ENCODE assay signal across 8 cellular contexts in the genomic region with DNA sequence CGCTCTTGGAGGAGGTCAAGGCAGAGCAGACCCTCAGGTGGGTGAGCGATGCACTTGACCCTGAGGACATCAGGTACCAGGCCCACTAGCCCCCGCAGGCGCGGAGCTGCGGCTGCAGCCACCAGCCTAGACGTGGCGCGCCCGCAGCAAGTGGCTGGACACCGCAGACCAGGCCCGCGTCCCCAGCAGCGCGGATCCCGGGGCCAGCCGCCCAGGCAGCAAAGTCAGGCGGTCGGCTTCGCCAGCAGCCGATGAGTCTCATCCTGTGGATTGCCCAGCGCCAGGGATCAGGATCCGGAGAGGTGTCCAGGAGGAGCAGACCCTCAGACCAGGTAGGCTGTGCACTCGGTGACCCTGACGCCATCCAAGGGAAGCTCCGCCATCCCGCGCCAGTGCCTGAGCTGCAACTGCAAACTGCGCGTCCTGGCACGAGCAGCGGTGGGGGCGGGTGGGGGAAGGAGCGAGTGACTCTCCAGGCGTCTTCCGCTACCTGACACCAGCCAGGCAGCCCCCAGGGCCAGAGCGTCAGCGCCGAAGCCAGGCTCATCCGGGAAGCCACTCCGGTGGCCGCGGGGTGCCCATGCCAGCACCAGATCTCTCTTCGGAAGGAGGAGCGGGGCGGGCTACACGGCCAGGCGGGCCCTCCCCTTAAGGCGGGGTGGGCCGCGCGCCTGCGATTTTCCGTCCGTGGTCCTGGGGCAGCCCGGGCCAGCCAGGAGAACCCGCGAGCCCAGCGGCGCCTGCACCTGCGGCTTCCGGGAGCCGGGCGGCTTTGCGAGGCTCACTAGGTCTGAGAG.
DNase-seq lines count a peak whose midpoint lies in the region; ATAC-seq, FAIRE-seq and TF ChIP-seq lines count a peak whose summit lies in the region.
"Not testable (repeated sequence)": the region's sequence is repeated elsewhere in the genome, so short reads cannot be mapped to it uniquely, and the experiment has no call there.

No MANE protein-coding gene starts in this region.

- ATAC-seq in A549: peak; percentile 72 to 81
- ATAC-seq in GM19463 (IDR thresholded peaks at IDR 0.05; ENCODE audit: unreplicated experiment): peak; percentile 58
- peak; percentile 56; the same call in 1 of the 2 replicates for ATAC-seq in IMR-90 (ENCODE audit: low read depth)
- ATAC-seq in activated CD8-positive, alpha-beta T cell treated with anti-CD3 and anti-CD28 coated beads, Interleukin-2, amount 10 ng/mL, durations not matched to agents 7 days and 5 days: peak; percentile 99
- peak in 3 of 4 donors; percentile 50 to 79 (median 50) for ATAC-seq in heart left ventricle
- ATAC-seq in mucosa of descending colon: peak; percentile 35

- dilution Hi-C loops in IMR-90 (cut with HindIII; ENCODE audit: low sequenced_read_pairs, unreplicated experiment): not testable (repeated sequence)

- not testable (repeated sequence) for H3K23ac ChIP-seq in IMR-90 (ENCODE audit: low read depth, low read length)

- not testable (repeated sequence) for H3K14ac ChIP-seq in IMR-90 (replicated peaks; ENCODE audit: low read depth, low read length)

- H3K18ac ChIP-seq in IMR-90 (ENCODE audit: low read depth, low read length): not testable (repeated sequence)

- not testable (repeated sequence) for H2BK5ac ChIP-seq in IMR-90 (ENCODE audit: low read depth, low read length, poor library complexity, severe bottlenecking)

- not testable (repeated sequence) for H3K9ac ChIP-seq in IMR-90 (ENCODE audit: low read depth, low read length)

- H3K4me3 Mint-ChIP-seq in activated CD8-positive, alpha-beta T cell treated with anti-CD3 and anti-CD28 coated beads, Interleukin-2, amount 10 ng/mL, durations not matched to agents 7 days and 5 days; activated naive CD8-positive, alpha-beta T cell treated with anti-CD3 and anti-CD28 coated beads for 36 hours: not testable (repeated sequence)

- not testable (repeated sequence) for H3K56ac ChIP-seq in IMR-90 (ENCODE audit: extremely low read depth, insufficient read depth, low read length)

- not testable (repeated sequence) for H3K79me1 ChIP-seq in IMR-90 (ENCODE audit: low read depth in 1 of 2, low read length in 2 of 2)

- not testable (repeated sequence) for H3K27me3 Mint-ChIP-seq in activated CD8-positive, alpha-beta T cell treated with anti-CD3 and anti-CD28 coated beads, Interleukin-2, amount 10 ng/mL, durations not matched to agents 7 days and 5 days (ENCODE audit: low read depth); activated naive CD8-positive, alpha-beta T cell treated with anti-CD3 and anti-CD28 coated beads for 36 hours

- TF ChIP-seq EP300 in A549 (IDR thresholded peaks at IDR 0.05): not testable (repeated sequence)

- H3K4me1 ChIP-seq in A549; IMR-90 (ENCODE audit: control insufficient read depth, insufficient read depth, low read length); heart left ventricle; mucosa of descending colon (ENCODE audit: low read depth): not testable (repeated sequence)

- not testable (repeated sequence) for H3K9me1 ChIP-seq in IMR-90 (ENCODE audit: insufficient read depth, low read length)

- H2BK20ac ChIP-seq in IMR-90 (ENCODE audit: low read depth, low read length): not testable (repeated sequence)

- H2BK15ac ChIP-seq in IMR-90 (ENCODE audit: low read depth, low read length): not testable (repeated sequence)

- FAIRE-seq in A549 (lab: Jason Lieb, UNC): not testable (repeated sequence)

- not testable (repeated sequence) for H3K36me3 Mint-ChIP-seq in activated CD8-positive, alpha-beta T cell treated with anti-CD3 and anti-CD28 coated beads, Interleukin-2, amount 10 ng/mL, durations not matched to agents 7 days and 5 days (ENCODE audit: low read depth); activated naive CD8-positive, alpha-beta T cell treated with anti-CD3 and anti-CD28 coated beads for 36 hours

- not testable (repeated sequence) for TF ChIP-seq RAD21 in A549 (conservative IDR thresholded peaks at IDR 0.05 in 1 of 2, IDR thresholded peaks at IDR 0.05 in 1 of 2); IMR-90 (IDR thresholded peaks at IDR 0.05; ENCODE audit: low read length)

- H3K27ac Mint-ChIP-seq in activated CD8-positive, alpha-beta T cell treated with anti-CD3 and anti-CD28 coated beads, Interleukin-2, amount 10 ng/mL, durations not matched to agents 7 days and 5 days; activated naive CD8-positive, alpha-beta T cell treated with anti-CD3 and anti-CD28 coated beads for 36 hours: not testable (repeated sequence)

- not testable (repeated sequence) for H3K36me3 ChIP-seq in IMR-90 (ENCODE audit: control insufficient read depth, insufficient read depth, low read length); heart left ventricle; mucosa of descending colon (ENCODE audit: low read depth)

- H3K27ac ChIP-seq in A549; IMR-90 (ENCODE audit: insufficient read depth, low read length); heart left ventricle: not testable (repeated sequence)

- BruUV-seq in IMR-90 (replicated peaks; lab: Mats Ljungman, UMichigan): not testable (repeated sequence)

- H4K91ac ChIP-seq in IMR-90 (ENCODE audit: insufficient read depth, low read depth, low read length): not testable (repeated sequence)

- H4K8ac ChIP-seq in IMR-90 (ENCODE audit: low read depth in 2 of 2, low read length in 2 of 2): not testable (repeated sequence)

- TF ChIP-seq POLR2A in A549 (IDR thresholded peaks at IDR 0.05; ENCODE audit: low read length); IMR-90 (IDR thresholded peaks at IDR 0.05; ENCODE audit: low read depth, low read length); heart left ventricle (IDR thresholded peaks at IDR 0.05): not testable (repeated sequence)

- H2AK5ac ChIP-seq in IMR-90 (ENCODE audit: low read depth, low read length): not testable (repeated sequence)

- not testable (repeated sequence) for H3K4me3 ChIP-seq in A549; IMR-90 (ENCODE audit: insufficient read depth, low read depth, low read length); mucosa of descending colon
- peak overlapping the region in 2 of 12 donors; percentile 24 to 34 for H3K4me3 ChIP-seq in heart left ventricle

- POLR2A ChIA-PET in A549 (lab: Yijun Ruan, JAX); IMR-90 (lab: Charles Lee; ENCODE audit: unreplicated experiment); activated CD8-positive, alpha-beta T cell treated with anti-CD3 and anti-CD28 coated beads, Interleukin-2, amount 10 ng/mL, durations not matched to agents 7 days and 5 days (lab: Charles Lee): not testable (repeated sequence)

- not testable (repeated sequence) for H4K20me1 ChIP-seq in IMR-90 (ENCODE audit: insufficient read depth, low read length)

- not testable (repeated sequence) for H3K4me2 ChIP-seq in A549; IMR-90 (ENCODE audit: low read depth, low read length)

- H3K9me3 ChIP-seq in A549; IMR-90 (ENCODE audit: control insufficient read depth, insufficient read depth, low read length); heart left ventricle; mucosa of descending colon: not testable (repeated sequence)

- CTCF ChIA-PET in A549 (lab: Yijun Ruan, JAX); IMR-90 (lab: Yijun Ruan, JAX); activated CD8-positive, alpha-beta T cell treated with anti-CD3 and anti-CD28 coated beads, Interleukin-2, amount 10 ng/mL, durations not matched to agents 7 days and 5 days (lab: Charles Lee): not testable (repeated sequence)

- not testable (repeated sequence) for DNase-seq in A549 (ENCODE audit: low read depth in 1 of 2, low spot score in 1 of 2); IMR-90; activated CD8-positive, alpha-beta T cell treated with anti-CD3 and anti-CD28 coated beads, Interleukin-2, amount 10 ng/mL, durations not matched to agents 7 days and 5 days; heart left ventricle; mucosa of descending colon
- DNase-seq in activated naive CD8-positive, alpha-beta T cell treated with anti-CD3 and anti-CD28 coated beads for 36 hours: peak; percentile 54
- DNase-seq in stimulated activated CD8-positive, alpha-beta memory T cell treated with anti-CD3 and anti-CD28 coated beads, Interleukin-4, amount 100 ng/mL, for 48 hours: peak; percentile 41

- TF ChIP-seq CTCF in A549 (IDR thresholded peaks at IDR 0.05); IMR-90 (conservative IDR thresholded peaks at IDR 0.05; ENCODE audit: low read depth, low read length); heart left ventricle (IDR thresholded peaks at IDR 0.05); mucosa of descending colon (IDR thresholded peaks at IDR 0.05): not testable (repeated sequence)

- H2AK9ac ChIP-seq in IMR-90 (replicated peaks; ENCODE audit: low read depth, low read length, poor library complexity): not testable (repeated sequence)

- H2BK120ac ChIP-seq in IMR-90 (ENCODE audit: low read depth, low read length): not testable (repeated sequence)

- not testable (repeated sequence) for H4K5ac ChIP-seq in IMR-90 (ENCODE audit: low read depth, low read length)

- not testable (repeated sequence) for H3K27me3 ChIP-seq in IMR-90 (ENCODE audit: control insufficient read depth, insufficient read depth, low read length); heart left ventricle

- H3K4me1 Mint-ChIP-seq in activated CD8-positive, alpha-beta T cell treated with anti-CD3 and anti-CD28 coated beads, Interleukin-2, amount 10 ng/mL, durations not matched to agents 7 days and 5 days (ENCODE audit: low read depth); activated naive CD8-positive, alpha-beta T cell treated with anti-CD3 and anti-CD28 coated beads for 36 hours: not testable (repeated sequence)

- intact Hi-C loops in IMR-90 (cut with micrococcal nuclease); heart left ventricle (cut with DNase I); mucosa of descending colon (cut with DNase I, micrococcal nuclease): not testable (repeated sequence)

- in situ Hi-C loops in IMR-90 (cut with MboI; ENCODE audit: low sequenced_read_pairs): not testable (repeated sequence)

- H2AFZ ChIP-seq in IMR-90 (replicated peaks; ENCODE audit: low read length, poor library complexity): not testable (repeated sequence)

- 90% methylated on average over 4 of the region's 65 CpGs for WGBS in A549 (ENCODE audit: missing lambda C conversion rate)
- no CpG with 5 or more reads among the region's 65 CpGs for WGBS in IMR-90 (ENCODE audit: extremely low coverage in 2 of 2, insufficient read length in 1 of 2), 2 experiments
- 0 to 7% (median 2%) methylated on average over 11 to 19 of the region's 65 CpGs; no CpG with 5 or more reads in 1 of the 4 donors for WGBS in heart left ventricle, 4 donors

- H3K4ac ChIP-seq in IMR-90 (ENCODE audit: low read depth, low read length): not testable (repeated sequence)

- H3K9me3 Mint-ChIP-seq in activated CD8-positive, alpha-beta T cell treated with anti-CD3 and anti-CD28 coated beads, Interleukin-2, amount 10 ng/mL, durations not matched to agents 7 days and 5 days (ENCODE audit: insufficient read depth); activated naive CD8-positive, alpha-beta T cell treated with anti-CD3 and anti-CD28 coated beads for 36 hours: not testable (repeated sequence)

Comparison
In these comparisons a context has a peak if more than half of its experiments do, and no peak if none do; other contexts are left out.
1. ATAC-seq: peak in every context shown above with its lines; median percentile 99 in activated CD8-positive, alpha-beta T cell treated with anti-CD3 and anti-CD28 coated beads, Interleukin-2, amount 10 ng/mL, durations not matched to agents 7 days and 5 days; 76 in A549; 58 in GM19463; 56 in IMR-90; 50 in heart left ventricle; 35 in mucosa of descending colon.